In the genomic region with DNA sequence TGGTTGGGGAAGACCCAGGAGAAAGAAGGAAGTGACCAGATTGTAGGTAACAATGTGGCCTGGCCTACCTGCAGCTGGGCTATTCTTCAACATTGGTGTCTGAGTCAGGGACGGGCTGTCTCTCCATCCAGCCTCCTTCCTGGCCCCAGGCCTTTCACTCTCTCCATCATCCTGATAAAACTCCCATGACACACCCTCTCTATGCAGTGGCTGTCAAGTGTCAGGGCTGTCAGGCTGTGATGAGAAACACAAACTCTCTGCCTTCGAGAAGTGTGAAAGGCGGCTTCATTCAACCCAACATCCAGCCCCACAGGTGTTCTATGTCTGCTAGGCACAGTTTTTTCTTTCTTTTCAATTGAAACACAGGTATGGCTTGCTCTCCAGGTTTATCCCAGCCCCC, we compare ENCODE assay signal across 11 cellular contexts.
"Had no signal": no experiment of that assay in that cellular context is flagged by ENCODE, and none has a peak within 500 bp of the region (broad histone marks: within the 10 kb centered on the region; RNA-seq: fewer than 3 reads in every experiment).

No MANE protein-coding gene starts in this region.

- H3K4me1 Mint-ChIP-seq: activated CD4-positive, alpha-beta T cell treated with anti-CD3 and anti-CD28 coated beads, Interleukin-2, amount 10 ng/mL, durations not matched to agents 7 days and 5 days had no signal

- ATAC-seq: activated CD4-positive, CD25-positive, alpha-beta regulatory T cell treated with anti-CD3 and anti-CD28 coated beads, Interleukin-2, amount 50 U/mL, for 24 hours; activated CD8-positive, alpha-beta T cell treated with anti-CD3 and anti-CD28 coated beads, Interleukin-2, amount 10 ng/mL, durations not matched to agents 7 days and 5 days; activated naive CD4-positive, alpha-beta T cell treated with anti-CD3 and anti-CD28 coated beads, Interleukin-2, amount 50 U/mL, for 72 hours; effector memory CD8-positive, alpha-beta T cell had no signal

- H3K9me3 Mint-ChIP-seq: activated CD4-positive, alpha-beta T cell treated with anti-CD3 and anti-CD28 coated beads, Interleukin-2, amount 10 ng/mL, durations not matched to agents 7 days and 5 days; activated naive CD4-positive, alpha-beta T cell treated with anti-CD3 and anti-CD28 coated beads, Interleukin-2, amount 50 U/mL, for 72 hours; dendritic cell treated with granulocyte-macrophage colony-stimulating factor and Interleukin-4, amounts not matched to agents 40 ng/mL and 50 ng/mL, for 4 days; effector memory CD8-positive, alpha-beta T cell had no signal

- H3K4me3 Mint-ChIP-seq: activated CD4-positive, alpha-beta T cell treated with anti-CD3 and anti-CD28 coated beads, Interleukin-2, amount 10 ng/mL, durations not matched to agents 7 days and 5 days; activated CD8-positive, alpha-beta T cell treated with anti-CD3 and anti-CD28 coated beads, Interleukin-2, amount 10 ng/mL, durations not matched to agents 7 days and 5 days; dendritic cell treated with granulocyte-macrophage colony-stimulating factor and Interleukin-4, amounts not matched to agents 40 ng/mL and 50 ng/mL, for 4 days; effector memory CD8-positive, alpha-beta T cell had no signal

- H3K27ac Mint-ChIP-seq: activated CD4-positive, alpha-beta T cell treated with anti-CD3 and anti-CD28 coated beads, Interleukin-2, amount 10 ng/mL, durations not matched to agents 7 days and 5 days; activated CD8-positive, alpha-beta T cell treated with anti-CD3 and anti-CD28 coated beads, Interleukin-2, amount 10 ng/mL, durations not matched to agents 7 days and 5 days; activated naive CD4-positive, alpha-beta T cell treated with anti-CD3 and anti-CD28 coated beads, Interleukin-2, amount 50 U/mL, for 72 hours; dendritic cell treated with granulocyte-macrophage colony-stimulating factor and Interleukin-4, amounts not matched to agents 40 ng/mL and 50 ng/mL, for 4 days had no signal

- H3K36me3 Mint-ChIP-seq: activated naive CD4-positive, alpha-beta T cell treated with anti-CD3 and anti-CD28 coated beads, Interleukin-2, amount 50 U/mL, for 72 hours had no signal

- DNase-seq: activated CD4-positive, alpha-beta T cell treated with anti-CD3 and anti-CD28 coated beads, Interleukin-2, amount 10 ng/mL, durations not matched to agents 7 days and 5 days; activated CD8-positive, alpha-beta T cell treated with anti-CD3 and anti-CD28 coated beads, Interleukin-2, amount 10 ng/mL, durations not matched to agents 7 days and 5 days; activated gamma-delta T cell; effector memory CD8-positive, alpha-beta T cell; hippocampal formation; ovary; stimulated activated naive CD4-positive, alpha-beta T cell; T1000 had no signal

- H3K27me3 Mint-ChIP-seq: activated CD4-positive, alpha-beta T cell treated with anti-CD3 and anti-CD28 coated beads, Interleukin-2, amount 10 ng/mL, durations not matched to agents 7 days and 5 days had no signal
